14 cellular contexts compared by ENCODE assay signal in the genomic region with DNA sequence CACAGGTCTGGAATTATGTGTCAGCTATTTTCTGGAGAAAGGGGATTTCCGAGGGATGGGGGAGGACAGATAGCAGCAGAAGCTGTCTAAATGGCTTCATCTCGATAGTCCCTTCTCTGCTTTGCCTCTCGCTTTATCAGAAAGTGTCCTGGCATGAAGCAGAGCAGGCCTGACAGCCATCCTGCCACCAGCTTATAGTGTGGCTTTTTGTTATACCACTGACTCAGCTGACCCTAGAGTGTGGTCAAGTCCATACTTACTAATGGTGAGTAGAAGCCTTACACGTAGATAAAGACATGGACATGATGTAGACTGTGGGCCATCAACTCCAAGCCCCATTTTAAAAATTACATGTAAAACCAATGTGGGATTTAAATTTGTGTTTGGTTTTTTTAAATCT.
"Had no signal": no experiment of that assay in that cellular context is flagged by ENCODE, and none has a peak within 500 bp of the region (broad histone marks: within the 10 kb centered on the region; RNA-seq: fewer than 3 reads in every experiment).

No MANE protein-coding gene starts in this region.

- H3K4me1 ChIP-seq: foreskin keratinocyte, thyroid gland had no signal

- H3K4me3 ChIP-seq: body of pancreas, coronary artery, esophagus muscularis mucosa, skin epidermis, thyroid gland had no signal

- H3K27ac ChIP-seq: body of pancreas, coronary artery, esophagus muscularis mucosa, foreskin keratinocyte, skin epidermis, thyroid gland had no signal

- H3K27me3 ChIP-seq: body of pancreas, esophagus muscularis mucosa, foreskin keratinocyte, thyroid gland had no signal

- ATAC-seq: body of pancreas; foreskin keratinocyte; natural killer cell treated with Interleukin-12 subunit alpha and Interleukin-12 subunit beta and Interleukin-15 and Interleukin-18, amount 100 ng/mL, for 72 hours; WTC11 had no signal

- DNase-seq: activated CD4-positive, alpha-beta T cell treated with anti-CD3 and anti-CD28 coated beads, Interleukin-2, amount 10 ng/mL, durations not matched to agents 7 days and 5 days; activated effector memory CD4-positive, alpha-beta T cell treated with anti-CD3 and anti-CD28 coated beads, Interleukin-2, amount 50 U/mL, for 16 hours; amniotic stem cell; body of pancreas; foreskin keratinocyte; kidney glomerular epithelial cell; posterior cingulate gyrus; T-helper 2 cell; thyroid gland had no signal

- H3K9me3 ChIP-seq: body of pancreas, esophagus muscularis mucosa, thyroid gland had no signal
